ENCODE assay signal across 15 cellular contexts in the genomic region with DNA sequence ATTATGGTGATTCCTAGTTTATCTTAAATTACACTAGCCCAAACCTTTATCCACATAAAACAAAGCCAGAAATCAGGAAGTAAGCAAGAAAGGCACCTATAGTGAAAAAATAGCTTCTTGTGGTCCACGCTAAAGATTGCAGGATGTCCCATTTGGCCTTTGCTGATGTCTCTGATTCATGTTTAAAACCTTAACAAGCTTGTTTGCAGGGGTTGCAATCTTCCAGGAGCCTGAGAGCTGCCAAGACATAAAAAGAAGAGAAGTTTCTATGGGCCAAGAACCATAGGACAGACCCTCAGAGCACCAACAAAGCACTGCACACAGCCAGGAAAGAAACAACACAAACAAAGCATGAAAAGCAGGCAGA. TPM values are rescaled to one million over a fixed set of nuclear protein-coding genes. Genes with fewer than 3 reads are reported as not detected.
DNase-seq lines count a peak whose midpoint lies in the region; ATAC-seq lines count a peak whose summit lies in the region.
"Had no signal": no experiment of that assay in that cellular context is flagged by ENCODE, and none has a peak within 500 bp of the region (broad histone marks: within the 10 kb centered on the region; RNA-seq: fewer than 3 reads in every experiment).

No MANE protein-coding gene starts in this region.

- CTCF ChIA-PET in naive thymus-derived CD4-positive, alpha-beta T cell (lab: Charles Lee), result interaction anchor here (0.7 kb wide), 1 partner anchor 926 kb away, joined by 4 read pairs; no protein-coding TSS in a partner anchor

- no peaks in the 10 kb centered on the region for H3K9me3 ChIP-seq in BLaER1
- H3K9me3 ChIP-seq in naive thymus-derived CD4-positive, alpha-beta T cell (ENCODE audit: control insufficient read depth in 2 of 3, low read length in 3 of 3), result no peaks in the 10 kb centered on the region
- H3K9me3 ChIP-seq: adrenal gland had no signal

- H3K4me3 Mint-ChIP-seq in activated T-helper 17 cell treated with anti-CD3 and anti-CD28 coated beads, Interleukin-2, amount 50 U/mL, for 72 hours, result peak overlapping the region; percentile 14
- H3K4me3 Mint-ChIP-seq in naive thymus-derived CD4-positive, alpha-beta T cell, result peak overlapping the region in 6 of 10 donors; percentile 15 to 55 (median 49)

- H3K27ac ChIP-seq in BLaER1, result no peak overlapping the region
- no peak overlapping the region for H3K27ac ChIP-seq in naive thymus-derived CD4-positive, alpha-beta T cell (ENCODE audit: low read depth, low read length)
- H3K27ac ChIP-seq: adrenal gland had no signal

- H3K9me3 Mint-ChIP-seq in activated T-helper 17 cell treated with anti-CD3 and anti-CD28 coated beads, Interleukin-2, amount 50 U/mL, for 72 hours, result no peaks in the 10 kb centered on the region
- H3K9me3 Mint-ChIP-seq in naive thymus-derived CD4-positive, alpha-beta T cell, result peaks cover 0 to 1% (median 0%) of the 10 kb centered on the region in 11 donors

- intact Hi-C loops in naive thymus-derived CD4-positive, alpha-beta T cell (cut with micrococcal nuclease), result no loop called here

- H3K4me3 ChIP-seq in BLaER1, result no peak overlapping the region
- no peak overlapping the region for H3K4me3 ChIP-seq in naive thymus-derived CD4-positive, alpha-beta T cell (ENCODE audit: low read length)
- H3K4me3 ChIP-seq: adrenal gland, K562 had no signal

- H3K36me3 ChIP-seq in BLaER1, result no peaks in the 10 kb centered on the region
- H3K36me3 ChIP-seq in naive thymus-derived CD4-positive, alpha-beta T cell (ENCODE audit: control insufficient read depth in 2 of 3, insufficient read depth in 3 of 3, low read length in 3 of 3), result no peaks in the 10 kb centered on the region
- H3K36me3 ChIP-seq: adrenal gland had no signal

- DNase-seq in naive thymus-derived CD4-positive, alpha-beta T cell, result no peak
- no peak for DNase-seq in globus pallidus (ENCODE audit: low spot score)
- DNase-seq in glomerular visceral epithelial cell (ENCODE audit: extremely low spot score), result no peak
- DNase-seq in stimulated activated CD4-positive, alpha-beta T cell treated with anti-CD3 and anti-CD28 coated beads, Interleukin-12 subunit alpha, Interleukin-12 subunit beta, amount 100 ng/mL, for 4 hours, result no peak
- DNase-seq: activated CD8-positive, alpha-beta memory T cell treated with anti-CD3 and anti-CD28 coated beads for 24 hours; COR-L47; NCI-H1092; NCI-H2107; occipital lobe had no signal

- H3K4me1 Mint-ChIP-seq in activated T-helper 17 cell treated with anti-CD3 and anti-CD28 coated beads, Interleukin-2, amount 50 U/mL, for 72 hours, result peaks cover 8% of the 10 kb centered on the region
- peaks cover 10 to 33% (median 24%) of the 10 kb centered on the region in 7 donors for H3K4me1 Mint-ChIP-seq in naive thymus-derived CD4-positive, alpha-beta T cell

- no peaks in the 10 kb centered on the region for H3K27me3 ChIP-seq in BLaER1
- H3K27me3 ChIP-seq in naive thymus-derived CD4-positive, alpha-beta T cell (ENCODE audit: control insufficient read depth in 2 of 2, insufficient read depth in 2 of 2, low read length in 2 of 2), result no peaks in the 10 kb centered on the region
- H3K27me3 ChIP-seq: adrenal gland had no signal

- peak; percentile 8 for ATAC-seq in GM21423 (IDR thresholded peaks at IDR 0.05; ENCODE audit: unreplicated experiment)
- no peak for ATAC-seq in activated T-helper 17 cell treated with anti-CD3 and anti-CD28 coated beads, Interleukin-2, amount 50 U/mL, for 72 hours (replicated peaks)
- ATAC-seq in naive thymus-derived CD4-positive, alpha-beta T cell, result no peak
- no peak for ATAC-seq in GM19397 (IDR thresholded peaks at IDR 0.05; ENCODE audit: unreplicated experiment)
- ATAC-seq: K562 had no signal

- H3K36me3 Mint-ChIP-seq in activated T-helper 17 cell treated with anti-CD3 and anti-CD28 coated beads, Interleukin-2, amount 50 U/mL, for 72 hours (ENCODE audit: low read depth), result no peaks in the 10 kb centered on the region
- H3K36me3 Mint-ChIP-seq in naive thymus-derived CD4-positive, alpha-beta T cell, result no peaks in the 10 kb centered on the region

- peaks cover 17% of the 10 kb centered on the region for H3K4me1 ChIP-seq in BLaER1
- peaks cover 6 to 41% of the 10 kb centered on the region in 2 donors for H3K4me1 ChIP-seq in naive thymus-derived CD4-positive, alpha-beta T cell (ENCODE audit: control insufficient read depth in 2 of 2, insufficient read depth in 2 of 2, low read length in 2 of 2)
- H3K4me1 ChIP-seq: adrenal gland had no signal

- H3K27me3 Mint-ChIP-seq in activated T-helper 17 cell treated with anti-CD3 and anti-CD28 coated beads, Interleukin-2, amount 50 U/mL, for 72 hours, result peaks cover 4% of the 10 kb centered on the region
- no peaks in the 10 kb centered on the region for H3K27me3 Mint-ChIP-seq in naive thymus-derived CD4-positive, alpha-beta T cell

- H3K27ac Mint-ChIP-seq in activated T-helper 17 cell treated with anti-CD3 and anti-CD28 coated beads, Interleukin-2, amount 50 U/mL, for 72 hours, result peak overlapping the region; percentile 53
- peak overlapping the region in 5 of 9 donors; percentile 5 to 68 (median 18) for H3K27ac Mint-ChIP-seq in naive thymus-derived CD4-positive, alpha-beta T cell

- H4K20me1 ChIP-seq in BLaER1, result no peaks in the 10 kb centered on the region

- peak overlapping the region; percentile 52 for H3K4me2 ChIP-seq in BLaER1

- POLR2A ChIA-PET in naive thymus-derived CD4-positive, alpha-beta T cell (lab: Charles Lee), result no interaction called here

- H3K9ac ChIP-seq in BLaER1, result no peak overlapping the region

RNA-seq across cellular contexts. Expression of a gene that starts 49.5 kb away (rescaled TPM):
- 10 to 100 TPM; 20.8 to 32.6 TPM for total RNA-seq in activated T-helper 17 cell treated with anti-CD3 and anti-CD28 coated beads, Interleukin-2, amount 50 U/mL, for 72 hours
- 10 to 100 TPM; 18.4 to 25.8 (median 20.8) TPM for total RNA-seq in naive thymus-derived CD4-positive, alpha-beta T cell
- 1 to 10 TPM; 1.2 to 2.7 TPM for polyA plus RNA-seq in naive thymus-derived CD4-positive, alpha-beta T cell

RNA-seq across cellular contexts. Expression of a gene that starts 49.6 kb away (rescaled TPM):
- total RNA-seq in activated T-helper 17 cell treated with anti-CD3 and anti-CD28 coated beads, Interleukin-2, amount 50 U/mL, for 72 hours, result 10 to 100 TPM; 30.6 to 37.6 TPM
- 10 to 100 TPM; 10.9 to 28.8 (median 19.1) TPM for total RNA-seq in naive thymus-derived CD4-positive, alpha-beta T cell
- 10 to 100 TPM; 25.4 to 27.3 TPM for polyA plus RNA-seq in naive thymus-derived CD4-positive, alpha-beta T cell
